Comparison of ENCODE assay signal across 20 cellular contexts in genomic region chr2:121196132-121196848, GRCh38.
DNase-seq lines count a peak whose midpoint lies in the region; ATAC-seq, FAIRE-seq and TF ChIP-seq lines count a peak whose summit lies in the region.
"Had no signal": no experiment of that assay in that cellular context is flagged by ENCODE, and none has a peak within 500 bp of the region (broad histone marks: within the 10 kb centered on the region; RNA-seq: fewer than 3 reads in every experiment).

No MANE protein-coding gene starts in this region.

- peak overlapping the region in 1 of 3 donors; percentile 5 for H3K4me3 ChIP-seq in breast epithelium
- no peak overlapping the region for H3K4me3 ChIP-seq in lung
- H3K4me3 ChIP-seq: K562 had no signal

- no peak for TF ChIP-seq POLR2A in breast epithelium (IDR thresholded peaks at IDR 0.05)

- no peaks in the 10 kb centered on the region for H3K9me3 ChIP-seq in breast epithelium
- H3K9me3 ChIP-seq in lung (ENCODE audit: control insufficient read depth in 2 of 2, insufficient read depth in 1 of 2, low read length in 1 of 2) = no peaks in the 10 kb centered on the region

- H3K4me1 ChIP-seq in breast epithelium = peaks cover 0 to 14% of the 10 kb centered on the region in 2 donors
- peaks cover 0 to 9% of the 10 kb centered on the region in 2 donors for H3K4me1 ChIP-seq in lung (ENCODE audit: control insufficient read depth in 2 of 2, insufficient read depth in 2 of 2, low read length in 2 of 2)

- no peaks in the 10 kb centered on the region for H3K36me3 ChIP-seq in breast epithelium
- H3K36me3 ChIP-seq in lung (ENCODE audit: control insufficient read depth in 2 of 2, insufficient read depth in 2 of 2, low read length in 2 of 2) = no peaks in the 10 kb centered on the region

- DNase-seq in NCI-H1092 treated with DMSO at 0.1 percent for 48 hours (lab: John Stamatoyannopoulos, UW) (peak; percentile 16), NCI-H1092 (lab: John Stamatoyannopoulos, UW) (no peak), breast epithelium (ENCODE audit: low spot score in 2 of 2) (peak; percentile 78 to 95), lung (ENCODE audit: low spot score) (peak; percentile 56), urothelium cell line (ENCODE audit: low spot score) (no peak), NCI-H526 treated with DMSO at 0.1 percent for 48 hours (lab: John Stamatoyannopoulos, UW) (no peak)
- no peak for DNase-seq in activated T-helper 1 cell treated with anti-CD3 and anti-CD28 coated beads, Interleukin-12 subunit alpha, Interleukin-12 subunit beta, Interleukin-2, Interleukin-4 antibody, amounts not matched to agents 30 ng/mL and 10 ng/mL and 1 ng/mL, durations not matched to agents 14 hours and 24 hours and 36 hours (ENCODE audit: low spot score)
- DNase-seq: activated T-cell treated with anti-CD3 and anti-CD28 coated beads, Interleukin-2, amount 50 U/mL, for 1 hour; amniotic stem cell; CD4-positive, alpha-beta T cell; effector CD8-positive, alpha-beta T cell; NCI-H1694 treated with DMSO at 0.1 percent for 48 hours; retina; stimulated activated CD4-positive, alpha-beta T cell treated with anti-CD3 and anti-CD28 coated beads, Interleukin-4, amount 100 ng/mL, for 24 hours; stimulated activated naive CD4-positive, alpha-beta T cell had no signal

- H3K27ac ChIP-seq in breast epithelium = peak overlapping the region; percentile 94 to 97
- H3K27ac ChIP-seq in lung (ENCODE audit: low read depth in 1 of 2, low read length in 1 of 2) = peak overlapping the region in 1 of 2 donors; percentile 75
- H3K27ac ChIP-seq: 22Rv1 had no signal

- TF ChIP-seq CTCF in breast epithelium (IDR thresholded peaks at IDR 0.05) (no peak), lung (IDR thresholded peaks at IDR 0.05; ENCODE audit: control extremely low read depth, extremely low read depth) (no peak)

- 79 to 88% methylated on average over 19 of the region's 19 CpGs for WGBS in lung, 2 donors

- no peaks in the 10 kb centered on the region for H3K36me3 Mint-ChIP-seq in activated T-helper 1 cell treated with anti-CD3 and anti-CD28 coated beads, Interleukin-12 subunit alpha, Interleukin-12 subunit beta, Interleukin-2, Interleukin-4 antibody, amounts not matched to agents 30 ng/mL and 10 ng/mL and 1 ng/mL, durations not matched to agents 14 hours and 24 hours and 36 hours (ENCODE audit: low read depth)

- no peaks in the 10 kb centered on the region for H3K27me3 Mint-ChIP-seq in activated T-helper 1 cell treated with anti-CD3 and anti-CD28 coated beads, Interleukin-12 subunit alpha, Interleukin-12 subunit beta, Interleukin-2, Interleukin-4 antibody, amounts not matched to agents 30 ng/mL and 10 ng/mL and 1 ng/mL, durations not matched to agents 14 hours and 24 hours and 36 hours (ENCODE audit: insufficient read depth)
- H3K27me3 Mint-ChIP-seq: CD4-positive, alpha-beta T cell had no signal

- intact Hi-C loops in breast epithelium (cut with DNase I; ENCODE audit: low total_unique reads) = no loop called here
- intact Hi-C loops in activated T-helper 1 cell treated with anti-CD3 and anti-CD28 coated beads, Interleukin-12 subunit alpha, Interleukin-12 subunit beta, Interleukin-2, Interleukin-4 antibody, amounts not matched to agents 30 ng/mL and 10 ng/mL and 1 ng/mL, durations not matched to agents 14 hours and 24 hours and 36 hours (cut with micrococcal nuclease) = no loop called here

- peak; percentile 42 for FAIRE-seq in urothelium cell line (lab: Jason Lieb, UNC)
- FAIRE-seq: GM12892, K562 had no signal

- H3K4me1 Mint-ChIP-seq in activated T-helper 1 cell treated with anti-CD3 and anti-CD28 coated beads, Interleukin-12 subunit alpha, Interleukin-12 subunit beta, Interleukin-2, Interleukin-4 antibody, amounts not matched to agents 30 ng/mL and 10 ng/mL and 1 ng/mL, durations not matched to agents 14 hours and 24 hours and 36 hours (ENCODE audit: low read depth) = no peaks in the 10 kb centered on the region

- H3K27ac Mint-ChIP-seq in activated T-helper 1 cell treated with anti-CD3 and anti-CD28 coated beads, Interleukin-12 subunit alpha, Interleukin-12 subunit beta, Interleukin-2, Interleukin-4 antibody, amounts not matched to agents 30 ng/mL and 10 ng/mL and 1 ng/mL, durations not matched to agents 14 hours and 24 hours and 36 hours = no peak overlapping the region
- H3K27ac Mint-ChIP-seq: CD4-positive, alpha-beta T cell had no signal

- H3K4me3 Mint-ChIP-seq in activated T-helper 1 cell treated with anti-CD3 and anti-CD28 coated beads, Interleukin-12 subunit alpha, Interleukin-12 subunit beta, Interleukin-2, Interleukin-4 antibody, amounts not matched to agents 30 ng/mL and 10 ng/mL and 1 ng/mL, durations not matched to agents 14 hours and 24 hours and 36 hours = no peak overlapping the region
- H3K4me3 Mint-ChIP-seq: CD4-positive, alpha-beta T cell had no signal

- H3K9me3 Mint-ChIP-seq in activated T-helper 1 cell treated with anti-CD3 and anti-CD28 coated beads, Interleukin-12 subunit alpha, Interleukin-12 subunit beta, Interleukin-2, Interleukin-4 antibody, amounts not matched to agents 30 ng/mL and 10 ng/mL and 1 ng/mL, durations not matched to agents 14 hours and 24 hours and 36 hours = no peaks in the 10 kb centered on the region
- H3K9me3 Mint-ChIP-seq: CD4-positive, alpha-beta T cell had no signal

- H3K27me3 ChIP-seq in breast epithelium = no peaks in the 10 kb centered on the region
- H3K27me3 ChIP-seq in lung (ENCODE audit: control insufficient read depth, insufficient read depth) = no peaks in the 10 kb centered on the region

- ATAC-seq in lung (ENCODE audit: insufficient read depth, low FRiP score) (no peak), GM18517 (IDR thresholded peaks at IDR 0.05; ENCODE audit: unreplicated experiment) (no peak)
- ATAC-seq: activated CD4-positive, CD25-positive, alpha-beta regulatory T cell treated with anti-CD3 and anti-CD28 coated beads, Interleukin-2, amount 50 U/mL, for 24 hours had no signal

Comparison
In these comparisons a context has a peak if more than half of its experiments do, and no peak if none do; other contexts are left out.
1. DNase-seq: peak in NCI-H1092 treated with DMSO at 0.1 percent for 48 hours (single experiment), breast epithelium (2 of 2) and lung (single experiment); none in NCI-H1092 (single experiment), urothelium cell line (single experiment), activated T-helper 1 cell treated with anti-CD3 and anti-CD28 coated beads, Interleukin-12 subunit alpha, Interleukin-12 subunit beta, Interleukin-2, Interleukin-4 antibody, amounts not matched to agents 30 ng/mL and 10 ng/mL and 1 ng/mL, durations not matched to agents 14 hours and 24 hours and 36 hours (single experiment) and NCI-H526 treated with DMSO at 0.1 percent for 48 hours (single experiment).